ENCODE assay signal across 8 cellular contexts in genomic region chr4:705278-706082, GRCh38. TPM values are rescaled to one million over a fixed set of nuclear protein-coding genes. Genes with fewer than 3 reads are reported as not detected.
DNase-seq lines count a peak whose midpoint lies in the region; ATAC-seq and TF ChIP-seq lines count a peak whose summit lies in the region.

PCGF3 (plus strand) TSS chr4:705832; CDS start chr4:733681, 27,849 bp downstream.

- intact Hi-C loops in esophagus squamous epithelium (cut with DNase I): no loop called here

- H3K27ac Mint-ChIP-seq in GM23338 (no peak within 1 kb of the TSS), naive B cell (peak within 1 kb of the TSS in 4 of 6 donors; percentile 60 to 92 (median 82))
- H3K27ac Mint-ChIP-seq in stimulated activated effector memory CD8-positive, alpha-beta T cell treated with anti-CD3 and anti-CD28 coated beads, Interleukin-12 subunit alpha, Interleukin-12 subunit beta, amount 100 ng/mL, for 72 hours: peak within 1 kb of the TSS; percentile 85

- H3K4me3 ChIP-seq in DND-41 (ENCODE audit: low read depth in 1 of 2, low read length in 2 of 2) (peak within 1 kb of the TSS; percentile 90 to 99), GM23338 (peak within 1 kb of the TSS; percentile 91), esophagus squamous epithelium (peak within 1 kb of the TSS; percentile 83 to 100 (median 97))

- H3K4me3 Mint-ChIP-seq in GM23338 (peak within 1 kb of the TSS; percentile 60), naive B cell (peak within 1 kb of the TSS; percentile 77 to 89 (median 86))
- peak within 1 kb of the TSS; percentile 77 for H3K4me3 Mint-ChIP-seq in stimulated activated effector memory CD8-positive, alpha-beta T cell treated with anti-CD3 and anti-CD28 coated beads, Interleukin-12 subunit alpha, Interleukin-12 subunit beta, amount 100 ng/mL, for 72 hours

- no peaks in the 10 kb centered on the region for H3F3A ChIP-seq in GM23338 (replicated peaks; ENCODE audit: low read depth)

- peak within 1 kb of the TSS; percentile 100 for H3K9ac ChIP-seq in DND-41 (ENCODE audit: low read depth, low read length)

- peaks cover 46% of the 10 kb centered on the region for H3K79me2 ChIP-seq in DND-41 (ENCODE audit: insufficient read depth, low read length)
- H3K79me2 ChIP-seq in GM23338 (replicated peaks; ENCODE audit: insufficient read depth): peaks cover 26% of the 10 kb centered on the region

- H3K36me3 Mint-ChIP-seq in GM23338 (ENCODE audit: low read depth) (peaks cover 19% of the 10 kb centered on the region), naive B cell (no peaks in the 10 kb centered on the region)
- peaks cover 7% of the 10 kb centered on the region for H3K36me3 Mint-ChIP-seq in stimulated activated effector memory CD8-positive, alpha-beta T cell treated with anti-CD3 and anti-CD28 coated beads, Interleukin-12 subunit alpha, Interleukin-12 subunit beta, amount 100 ng/mL, for 72 hours

- no peaks in the 10 kb centered on the region for H3K9me2 ChIP-seq in GM23338 (ENCODE audit: insufficient read depth)

- H3K27me3 Mint-ChIP-seq in GM23338 (ENCODE audit: insufficient read depth, low read depth, poor library complexity): peaks cover 10% of the 10 kb centered on the region
- H3K27me3 Mint-ChIP-seq in naive B cell: no peaks in the 10 kb centered on the region

- no peaks in the 10 kb centered on the region for H3K9me3 Mint-ChIP-seq in GM23338
- no peaks in the 10 kb centered on the region for H3K9me3 Mint-ChIP-seq in naive B cell
- no peaks in the 10 kb centered on the region for H3K9me3 Mint-ChIP-seq in stimulated activated effector memory CD8-positive, alpha-beta T cell treated with anti-CD3 and anti-CD28 coated beads, Interleukin-12 subunit alpha, Interleukin-12 subunit beta, amount 100 ng/mL, for 72 hours

- H3K27me3 ChIP-seq in DND-41 (ENCODE audit: insufficient read depth, low read length, poor library complexity): no peaks in the 10 kb centered on the region
- peaks cover 6% of the 10 kb centered on the region; the same call in 1 of the 2 replicates for H3K27me3 ChIP-seq in GM23338 (ENCODE audit: insufficient read depth)
- no peaks in the 10 kb centered on the region for H3K27me3 ChIP-seq in esophagus squamous epithelium

- peak in 2 of 4 donors; percentile 31 to 63 for TF ChIP-seq POLR2A in esophagus squamous epithelium (IDR thresholded peaks at IDR 0.05)

- H3K4me1 Mint-ChIP-seq in GM23338: peaks cover 6% of the 10 kb centered on the region; the same call in 2 of the 3 replicates
- peaks cover 27 to 35% (median 31%) of the 10 kb centered on the region in 3 donors for H3K4me1 Mint-ChIP-seq in naive B cell
- H3K4me1 Mint-ChIP-seq in stimulated activated effector memory CD8-positive, alpha-beta T cell treated with anti-CD3 and anti-CD28 coated beads, Interleukin-12 subunit alpha, Interleukin-12 subunit beta, amount 100 ng/mL, for 72 hours: peaks cover 32% of the 10 kb centered on the region

- H2AFZ ChIP-seq in DND-41 (ENCODE audit: low read depth, low read length) (peak within 1 kb of the TSS; percentile 98), GM23338 (peak within 1 kb of the TSS; percentile 59; the same call in 1 of the 2 replicates)

- H3K27ac ChIP-seq in DND-41 (ENCODE audit: low read length) (peak within 1 kb of the TSS; percentile 91), GM23338 (ENCODE audit: low read depth) (0 out of 2 replicates have a peak within 1 kb of the TSS, but pooled peaks have one; percentile 63), esophagus squamous epithelium (peak within 1 kb of the TSS; percentile 88 to 95 (median 94))

- H3K4me1 ChIP-seq in DND-41 (ENCODE audit: insufficient read depth, low read length) (peaks cover 43% of the 10 kb centered on the region), GM23338 (ENCODE audit: insufficient read depth) (no peaks in the 10 kb centered on the region), esophagus squamous epithelium (peaks cover 25 to 54% (median 29%) of the 10 kb centered on the region in 3 donors)

- 2 to 13% methylated on average over 11 to 13 of the region's 82 CpGs for WGBS in esophagus squamous epithelium, 2 donors

- peaks cover 26% of the 10 kb centered on the region for H3K36me3 ChIP-seq in DND-41 (ENCODE audit: insufficient read depth, low read length)
- H3K36me3 ChIP-seq in GM23338 (ENCODE audit: insufficient read depth): no peaks in the 10 kb centered on the region
- peaks cover 0 to 7% (median 0%) of the 10 kb centered on the region in 3 donors for H3K36me3 ChIP-seq in esophagus squamous epithelium

- TF ChIP-seq CTCF in DND-41 (IDR thresholded peaks at IDR 0.05; ENCODE audit: borderline replicate concordance, extremely low read depth, low read length, poor library complexity, severe bottlenecking) (no peak), GM23338 (conservative IDR thresholded peaks at IDR 0.05; ENCODE audit: low read depth in 2 of 2) (no peak), esophagus squamous epithelium (IDR thresholded peaks at IDR 0.05) (no peak)

- H3K4me2 ChIP-seq in DND-41 (ENCODE audit: insufficient read depth, low read length) (peak within 1 kb of the TSS; percentile 83), GM23338 (peak within 1 kb of the TSS; percentile 86)

- H3K9me3 ChIP-seq in DND-41 (ENCODE audit: insufficient read depth, low read length, severe bottlenecking) (no peaks in the 10 kb centered on the region), esophagus squamous epithelium (no peaks in the 10 kb centered on the region)

- H4K20me1 ChIP-seq in DND-41 (ENCODE audit: insufficient read depth, low read length) (peaks cover 32% of the 10 kb centered on the region), GM23338 (replicated peaks; ENCODE audit: insufficient read depth) (peaks cover 14% of the 10 kb centered on the region; the same call in 1 of the 2 replicates)

- peak; percentile 95 for DNase-seq in DND-41
- DNase-seq in GM23338 (ENCODE audit: low spot score): peak; percentile 98
- peak; percentile 84 to 85 for DNase-seq in Kasumi-1 (lab: John Stamatoyannopoulos, UW)
- DNase-seq in RKO (ENCODE audit: low spot score): peak; percentile 91
- peak; percentile 94 for DNase-seq in activated T-helper 1 cell treated with Interleukin-2 at 50 U/mL for 16 hours (ENCODE audit: low read depth)
- DNase-seq in esophagus squamous epithelium (lab: John Stamatoyannopoulos, UW): peak; percentile 76
- peak; percentile 93 for DNase-seq in naive B cell
- peak; percentile 93 to 98 for DNase-seq in stimulated activated effector memory CD8-positive, alpha-beta T cell treated with anti-CD3 and anti-CD28 coated beads, Interleukin-12 subunit alpha, Interleukin-12 subunit beta, amount 100 ng/mL, for 72 hours (ENCODE audit: low spot score in 2 of 2)

- ATAC-seq in DND-41 (ENCODE audit: insufficient read depth, low read depth) (peak; percentile 96), GM23338 (peak; percentile 94), naive B cell (ENCODE audit: low read depth in 2 of 2) (peak; percentile 93 to 95)
- ATAC-seq in stimulated activated effector memory CD8-positive, alpha-beta T cell treated with anti-CD3 and anti-CD28 coated beads, Interleukin-12 subunit alpha, Interleukin-12 subunit beta, amount 100 ng/mL, for 72 hours: peak; percentile 96

TF ChIP-seq in GM23338, 12 proteins besides CTCF, POLR2A, EP300 and RAD21:
- TF ChIP-seq STAT1 (IDR thresholded peaks at IDR 0.05; ENCODE audit: unreplicated experiment): no peak
- TF ChIP-seq EZH2phosphoT487 (IDR thresholded peaks at IDR 0.05; ENCODE audit: unreplicated experiment): no peak
- TF ChIP-seq POLR2AphosphoS5 (IDR thresholded peaks at IDR 0.05; ENCODE audit: low read depth): peak; percentile 52
- no peak for TF ChIP-seq CREB1 (CRISPR knock-in tag; IDR thresholded peaks at IDR 0.05; ENCODE audit: low read depth)
- no peak for TF ChIP-seq EZH2 (IDR thresholded peaks at IDR 0.05; ENCODE audit: low read depth, unreplicated experiment)
- no peak for TF ChIP-seq NANOG (IDR thresholded peaks at IDR 0.05; ENCODE audit: borderline replicate concordance)
- TF ChIP-seq, protein P1, sequence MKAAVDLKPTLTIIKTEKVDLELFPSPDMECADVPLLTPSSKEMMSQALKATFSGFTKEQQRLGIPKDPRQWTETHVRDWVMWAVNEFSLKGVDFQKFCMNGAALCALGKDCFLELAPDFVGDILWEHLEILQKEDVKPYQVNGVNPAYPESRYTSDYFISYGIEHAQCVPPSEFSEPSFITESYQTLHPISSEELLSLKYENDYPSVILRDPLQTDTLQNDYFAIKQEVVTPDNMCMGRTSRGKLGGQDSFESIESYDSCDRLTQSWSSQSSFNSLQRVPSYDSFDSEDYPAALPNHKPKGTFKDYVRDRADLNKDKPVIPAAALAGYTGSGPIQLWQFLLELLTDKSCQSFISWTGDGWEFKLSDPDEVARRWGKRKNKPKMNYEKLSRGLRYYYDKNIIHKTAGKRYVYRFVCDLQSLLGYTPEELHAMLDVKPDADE (IDR thresholded peaks at IDR 0.05): no peak

RNA-seq across cellular contexts. Expression of gene PCGF3, which starts in this region (rescaled TPM):
- total RNA-seq in GM23338 (2014; rRNA removed; shearing (Covaris generic)): 49.0 and 53.8 TPM in 2 replicates
- polyA plus RNA-seq in GM23338 (2016; fragmentation: Nextera tagmentation; extraction: Ambion mirVana) (31.0 and 33.1 TPM in 2 replicates), naive B cell (ENCODE audit: low read depth in 6 of 6) (1 to 10 TPM; 5.6 to 9.5 (median 7.1) TPM)
- 10 to 100 TPM; 40.0 to 57.6 (median 46.9) TPM for total RNA-seq in esophagus squamous epithelium

Comparison
In these comparisons a context has a peak if more than half of its experiments do, and no peak if none do; other contexts are left out.
1. Peak in every context shown above with its lines: DNase-seq, ATAC-seq, H3K4me3 ChIP-seq and H3K27ac ChIP-seq.